ENCODE assay signal across 13 cellular contexts in genomic region chrX:142977128-142977914, GRCh38. TPM values are rescaled to one million over a fixed set of nuclear protein-coding genes. Genes with fewer than 3 reads are reported as not detected.
DNase-seq lines count a peak whose midpoint lies in the region; ATAC-seq and TF ChIP-seq lines count a peak whose summit lies in the region.
"Had no signal": no experiment of that assay in that cellular context is flagged by ENCODE, and none has a peak within 500 bp of the region (broad histone marks: within the 10 kb centered on the region; RNA-seq: fewer than 3 reads in every experiment).

No MANE protein-coding gene starts in this region.

- no peaks in the 10 kb centered on the region for H3K36me3 Mint-ChIP-seq in activated CD4-positive, alpha-beta T cell treated with anti-CD3 and anti-CD28 coated beads, Interleukin-2, amount 10 ng/mL, durations not matched to agents 24 days and 14 days (ENCODE audit: low read depth)
- H3K36me3 Mint-ChIP-seq in CD4-positive, alpha-beta memory T cell = no peaks in the 10 kb centered on the region

- H3K36me3 ChIP-seq in stomach = no peaks in the 10 kb centered on the region
- H3K36me3 ChIP-seq in CD4-positive, alpha-beta memory T cell (ENCODE audit: insufficient read depth, low read length) = no peaks in the 10 kb centered on the region

- TF ChIP-seq CTCF in stomach (IDR thresholded peaks at IDR 0.05) = no peak

- peak; percentile 45 for ATAC-seq in GM18861 (IDR thresholded peaks at IDR 0.05; ENCODE audit: unreplicated experiment)
- peak; percentile 90 for ATAC-seq in GM21576 (IDR thresholded peaks at IDR 0.05; ENCODE audit: unreplicated experiment)
- ATAC-seq in HG03175 (IDR thresholded peaks at IDR 0.05; ENCODE audit: unreplicated experiment) = peak; percentile 90

- no peak overlapping the region for H3K4me3 Mint-ChIP-seq in activated CD4-positive, alpha-beta T cell treated with anti-CD3 and anti-CD28 coated beads, Interleukin-2, amount 10 ng/mL, durations not matched to agents 24 days and 14 days
- no peak overlapping the region for H3K4me3 Mint-ChIP-seq in CD4-positive, alpha-beta memory T cell
- H3K4me3 Mint-ChIP-seq: T-helper 2 cell treated with Interferon-gamma antibody and Interleukin-4, amounts not matched to agents 5 μg/mL and 100 μg/mL, for 36 hours had no signal

- no peaks in the 10 kb centered on the region for H3K4me1 Mint-ChIP-seq in activated CD4-positive, alpha-beta T cell treated with anti-CD3 and anti-CD28 coated beads, Interleukin-2, amount 10 ng/mL, durations not matched to agents 24 days and 14 days
- no peaks in the 10 kb centered on the region for H3K4me1 Mint-ChIP-seq in CD4-positive, alpha-beta memory T cell

- H3K9me3 Mint-ChIP-seq in activated CD4-positive, alpha-beta T cell treated with anti-CD3 and anti-CD28 coated beads, Interleukin-2, amount 10 ng/mL, durations not matched to agents 24 days and 14 days = peaks cover 5% of the 10 kb centered on the region
- peaks cover 0 to 10% (median 2%) of the 10 kb centered on the region in 8 donors for H3K9me3 Mint-ChIP-seq in CD4-positive, alpha-beta memory T cell

- H3K27ac ChIP-seq in stomach = no peak overlapping the region
- H3K27ac ChIP-seq in CD4-positive, alpha-beta memory T cell (ENCODE audit: low read depth, low read length) = no peak overlapping the region

- POLR2A ChIA-PET in CD4-positive, alpha-beta memory T cell (lab: Charles Lee; ENCODE audit: partially characterized antibody) = no interaction called here

- TF ChIP-seq EP300 in stomach (IDR thresholded peaks at IDR 0.05) = no peak

- DNase-seq in SKM-1 (lab: John Stamatoyannopoulos, UW; ENCODE audit: unreplicated experiment) (peak; percentile 15), stomach (no peak), H4 (ENCODE audit: low spot score) (no peak)
- no peak for DNase-seq in activated CD4-positive, alpha-beta T cell treated with anti-CD3 and anti-CD28 coated beads, Interleukin-2, amount 10 ng/mL, durations not matched to agents 24 days and 14 days
- no peak for DNase-seq in CD4-positive, alpha-beta memory T cell
- DNase-seq: cerebellar nuclear complex, foreskin fibroblast, NCI-H345 had no signal

- no peaks in the 10 kb centered on the region for H3K27me3 ChIP-seq in stomach
- no peaks in the 10 kb centered on the region for H3K27me3 ChIP-seq in CD4-positive, alpha-beta memory T cell (ENCODE audit: insufficient read depth, low read length)

- H3K27ac Mint-ChIP-seq in activated CD4-positive, alpha-beta T cell treated with anti-CD3 and anti-CD28 coated beads, Interleukin-2, amount 10 ng/mL, durations not matched to agents 24 days and 14 days = no peak overlapping the region
- no peak overlapping the region for H3K27ac Mint-ChIP-seq in CD4-positive, alpha-beta memory T cell
- H3K27ac Mint-ChIP-seq: T-helper 2 cell treated with Interferon-gamma antibody and Interleukin-4, amounts not matched to agents 5 μg/mL and 100 μg/mL, for 36 hours had no signal

- CTCF ChIA-PET in CD4-positive, alpha-beta memory T cell (lab: Charles Lee; ENCODE audit: partially characterized antibody) = no interaction called here

- TF ChIP-seq POLR2A in stomach (IDR thresholded peaks at IDR 0.05) = no peak

- 67 to 74% (median 68%) methylated on average over 6 of the region's 6 CpGs for WGBS in stomach, 5 donors

- intact Hi-C loops in stomach (cut with DNase I; ENCODE audit: low total_unique reads) = no loop called here
- intact Hi-C loops in activated CD4-positive, alpha-beta T cell treated with anti-CD3 and anti-CD28 coated beads, Interleukin-2, amount 10 ng/mL, durations not matched to agents 24 days and 14 days (cut with micrococcal nuclease) = no loop called here
- intact Hi-C loops in CD4-positive, alpha-beta memory T cell (cut with micrococcal nuclease) = no loop called here

- no peaks in the 10 kb centered on the region for H3K4me1 ChIP-seq in stomach
- no peaks in the 10 kb centered on the region for H3K4me1 ChIP-seq in CD4-positive, alpha-beta memory T cell (ENCODE audit: insufficient read depth, low read length)

- no peaks in the 10 kb centered on the region for H3K27me3 Mint-ChIP-seq in activated CD4-positive, alpha-beta T cell treated with anti-CD3 and anti-CD28 coated beads, Interleukin-2, amount 10 ng/mL, durations not matched to agents 24 days and 14 days
- H3K27me3 Mint-ChIP-seq in CD4-positive, alpha-beta memory T cell = no peaks in the 10 kb centered on the region

- H3K4me3 ChIP-seq in stomach = no peak overlapping the region
- H3K4me3 ChIP-seq in CD4-positive, alpha-beta memory T cell (ENCODE audit: low read length in 2 of 2) = no peak overlapping the region

- peaks cover 0 to 2% (median under 1%) of the 10 kb centered on the region in 4 donors for H3K9me3 ChIP-seq in stomach
- H3K9me3 ChIP-seq in CD4-positive, alpha-beta memory T cell (ENCODE audit: control insufficient read depth in 1 of 2, low read length in 2 of 2) = no peaks in the 10 kb centered on the region

RNA-seq across cellular contexts. Expression of gene SPANXN4, which starts 48.4 kb away (rescaled TPM):
- total RNA-seq in stomach = not detected
- polyA plus RNA-seq in stomach = not detected
- total RNA-seq in activated CD4-positive, alpha-beta T cell treated with anti-CD3 and anti-CD28 coated beads, Interleukin-2, amount 10 ng/mL, durations not matched to agents 24 days and 14 days = not detected in 2 replicates
- total RNA-seq in CD4-positive, alpha-beta memory T cell = not detected
- polyA plus RNA-seq in CD4-positive, alpha-beta memory T cell = not detected
- not detected in 2 replicates for total RNA-seq in H4 (2014; rRNA removed; shearing (Covaris generic))
- total RNA-seq: lung microvascular endothelial cell had no signal
